Comparison of ENCODE assay signal across 25 cellular contexts in genomic region chr13:33868343-33868994, GRCh38. TPM values are rescaled to one million over a fixed set of nuclear protein-coding genes. Genes with fewer than 3 reads are reported as not detected.
DNase-seq lines count a peak whose midpoint lies in the region; ATAC-seq and TF ChIP-seq lines count a peak whose summit lies in the region.
"Had no signal": no experiment of that assay in that cellular context is flagged by ENCODE, and none has a peak within 500 bp of the region (broad histone marks: within the 10 kb centered on the region; RNA-seq: fewer than 3 reads in every experiment).

No MANE protein-coding gene starts in this region.

- 0 out of 2 replicates have a peak, but pooled peaks cover 7% of the 10 kb centered on the region for H3F3A ChIP-seq in PC-9 (ENCODE audit: insufficient read depth, low read depth)
- no peaks in the 10 kb centered on the region for H3F3A ChIP-seq in neural progenitor cell (ENCODE audit: low read depth)

- CTCF ChIA-PET in PC-9 (lab: Charles Lee), result no interaction called here

- H3K36me3 Mint-ChIP-seq in neural progenitor cell, result peaks cover 21% of the 10 kb centered on the region

- H4K20me1 ChIP-seq in PC-9 (ENCODE audit: insufficient read depth) (no peaks in the 10 kb centered on the region; the same call in 1 of the 2 replicates), neural progenitor cell (ENCODE audit: low read depth) (no peaks in the 10 kb centered on the region)

- H3K27me3 ChIP-seq in PC-9 (ENCODE audit: insufficient read depth, low read depth), result no peaks in the 10 kb centered on the region
- no peaks in the 10 kb centered on the region for H3K27me3 ChIP-seq in neural progenitor cell
- H3K27me3 ChIP-seq: MG63 had no signal

- H3K9me3 ChIP-seq in PC-9 (ENCODE audit: insufficient read depth, low read depth) (0 out of 2 replicates have a peak, but pooled peaks cover 4% of the 10 kb centered on the region), neural progenitor cell (ENCODE audit: low read depth) (no peaks in the 10 kb centered on the region)
- H3K9me3 ChIP-seq: A549, HAP-1, MG63 had no signal

- peaks cover 4% of the 10 kb centered on the region for H3K27me3 Mint-ChIP-seq in neural progenitor cell (ENCODE audit: insufficient read depth, low read depth)
- H3K27me3 Mint-ChIP-seq: B cell; CD8-positive, alpha-beta memory T cell; IgD-negative memory B cell had no signal

- H3K9ac ChIP-seq in neural progenitor cell, result no peak overlapping the region

- no peak for ATAC-seq in HG03196 (IDR thresholded peaks at IDR 0.05; ENCODE audit: unreplicated experiment)
- ATAC-seq: A549, Panc1 had no signal

- H2AFZ ChIP-seq in PC-9 (0 out of 2 replicates have a peak overlapping the region, but pooled peaks have one; percentile 35), neural progenitor cell (replicated peaks) (no peak overlapping the region)

- POLR2A ChIA-PET in PC-9 (lab: Charles Lee; ENCODE audit: unreplicated experiment), result no interaction called here

- intact Hi-C loops in PC-9 (cut with micrococcal nuclease; ENCODE audit: unreplicated experiment), result no loop called here

- H3K79me2 ChIP-seq in PC-9 (ENCODE audit: low read depth), result no peaks in the 10 kb centered on the region
- no peaks in the 10 kb centered on the region for H3K79me2 ChIP-seq in neural progenitor cell (ENCODE audit: low read depth)

- no peaks in the 10 kb centered on the region for H3K9me2 ChIP-seq in PC-9 (ENCODE audit: insufficient read depth)

- H3K27ac ChIP-seq in PC-9 (peak overlapping the region; percentile 51), neural progenitor cell (no peak overlapping the region)
- H3K27ac ChIP-seq: A549, C4-2B, RWPE1 had no signal

- H3K36me3 ChIP-seq in PC-9 (ENCODE audit: low read depth) (no peaks in the 10 kb centered on the region), neural progenitor cell (no peaks in the 10 kb centered on the region)
- H3K36me3 ChIP-seq: HAP-1 had no signal

- H3K27ac Mint-ChIP-seq in neural progenitor cell, result no peak overlapping the region
- H3K27ac Mint-ChIP-seq: B cell; CD8-positive, alpha-beta memory T cell; HFFc6; IgD-negative memory B cell had no signal

- DNase-seq in PC-9, result peak in 1 of 2 experiments; percentile 43
- DNase-seq in epithelial cell of esophagus (ENCODE audit: low read depth), result peak; percentile 54
- DNase-seq in kidney tubule cell (ENCODE audit: low spot score), result peak; percentile 33
- no peak for DNase-seq in neural progenitor cell (ENCODE audit: low spot score)
- no peak for DNase-seq in SW480 (ENCODE audit: low spot score)
- DNase-seq in NCI-H446 treated with DMSO at 0.1 percent for 48 hours (lab: John Stamatoyannopoulos, UW), result no peak
- DNase-seq: Calu3; CD8-positive, alpha-beta memory T cell; DND-41; GOT3; HFFc6; MG63; NCI-H2029; NCI-H446; NCI-H526; SHP77 had no signal

- no TSS peak for BruUV-seq in PC-9 (replicated peaks; lab: Mats Ljungman, UMichigan)

- TF ChIP-seq CTCF in PC-9 (conservative IDR thresholded peaks at IDR 0.05), result no peak
- TF ChIP-seq CTCF in epithelial cell of esophagus (IDR thresholded peaks at IDR 0.05; ENCODE audit: insufficient read depth, low read depth, low read length, missing control alignments), result no peak
- no peak for TF ChIP-seq CTCF in neural progenitor cell (IDR thresholded peaks at IDR 0.05)

- H3K4me2 ChIP-seq in PC-9 (0 out of 2 replicates have a peak overlapping the region, but pooled peaks have one; percentile 20), neural progenitor cell (no peak overlapping the region)
- H3K4me2 ChIP-seq: A549 had no signal

- H3K4me3 ChIP-seq in PC-9 (no peak overlapping the region; the same call in 1 of the 2 replicates), epithelial cell of esophagus (ENCODE audit: low read length) (no peak overlapping the region), neural progenitor cell (no peak overlapping the region)
- H3K4me3 ChIP-seq: A549, HAP-1, MG63 had no signal

- H3K4me1 ChIP-seq in PC-9 (replicated peaks; ENCODE audit: insufficient read depth) (0 out of 2 replicates have a peak, but pooled peaks cover 6% of the 10 kb centered on the region), neural progenitor cell (no peaks in the 10 kb centered on the region)
- H3K4me1 ChIP-seq: HAP-1 had no signal

- TF ChIP-seq RAD21 in Ishikawa (IDR thresholded peaks at IDR 0.05; ENCODE audit: low read depth), result no peak

- peaks cover 9% of the 10 kb centered on the region for H3K4me1 Mint-ChIP-seq in neural progenitor cell
- H3K4me1 Mint-ChIP-seq: CD8-positive, alpha-beta memory T cell had no signal

- no peak overlapping the region for H3K4me3 Mint-ChIP-seq in neural progenitor cell
- H3K4me3 Mint-ChIP-seq: B cell; CD8-positive, alpha-beta memory T cell; HFFc6; IgD-negative memory B cell had no signal

- H3K9me3 Mint-ChIP-seq in neural progenitor cell, result peaks cover 3% of the 10 kb centered on the region
- H3K9me3 Mint-ChIP-seq: CD8-positive, alpha-beta memory T cell; HFFc6; IgD-negative memory B cell had no signal

- no peak for TF ChIP-seq EP300 in Ishikawa (IDR thresholded peaks at IDR 0.05; ENCODE audit: borderline replicate concordance)

TF ChIP-seq in Ishikawa, 13 proteins besides CTCF, POLR2A, EP300 and RAD21:
- TF ChIP-seq CEBPB (IDR thresholded peaks at IDR 0.05), result peak; percentile 43; the same call in 1 of the 2 replicates
- TF ChIP-seq EGR1 (IDR thresholded peaks at IDR 0.05), result no peak

RNA-seq across cellular contexts. Expression of gene RFC3, which starts 50.5 kb away (rescaled TPM):
- total RNA-seq in PC-9 (2021), result 14.2 and 20.4 TPM in 2 replicates
- 62.9 and 82.7 TPM in 2 replicates for total RNA-seq in neural progenitor cell (ENCODE audit: low replicate concordance)

Comparison
In these comparisons a context has a peak if more than half of its experiments do, and no peak if none do; other contexts are left out.
1. DNase-seq: peak in epithelial cell of esophagus (single experiment) and kidney tubule cell (single experiment); none in neural progenitor cell (single experiment), SW480 (single experiment) and NCI-H446 treated with DMSO at 0.1 percent for 48 hours (single experiment).